In genomic region chr9:134585746-134586706, GRCh38 we compare ENCODE assay signal across 14 cellular contexts. TPM values are rescaled to one million over a fixed set of nuclear protein-coding genes. Genes with fewer than 3 reads are reported as not detected.
A peak's percentile ranks its signal among the peaks of the same experiment; 100 is the strongest.
DNase-seq lines count a peak whose midpoint lies in the region; ATAC-seq and TF ChIP-seq lines count a peak whose summit lies in the region.
"Had no signal": no experiment of that assay in that cellular context is flagged by ENCODE, and none has a peak within 500 bp of the region (broad histone marks: within the 10 kb centered on the region; RNA-seq: fewer than 3 reads in every experiment).

No MANE protein-coding gene starts in this region.

- 79% methylated on average over 14 of the region's 28 CpGs for WGBS in SK-N-SH (ENCODE audit: low lambda C conversion rate)

- no peaks in the 10 kb centered on the region for H3K27me3 ChIP-seq in SK-N-SH (ENCODE audit: insufficient read depth)

- TF ChIP-seq EP300 in SK-N-SH (IDR thresholded peaks at IDR 0.05; ENCODE audit: borderline replicate concordance in 1 of 2, low read depth in 1 of 2, low read length in 1 of 2): no peak

- H3F3A ChIP-seq in SK-N-SH (replicated peaks; ENCODE audit: insufficient read depth): no peaks in the 10 kb centered on the region

- DNase-seq in activated CD8-positive, alpha-beta memory T cell treated with anti-CD3 and anti-CD28 coated beads for 24 hours: peak; percentile 38
- no peak for DNase-seq in activated CD8-positive, alpha-beta memory T cell treated with anti-CD3 and anti-CD28 coated beads, Interleukin-2, amount 50 U/mL, for 4 hours
- DNase-seq in SK-N-SH: no peak
- peak; percentile 52 for DNase-seq in fibroblast of pulmonary artery (ENCODE audit: low read depth)
- peak; percentile 32 for DNase-seq in ureter (ENCODE audit: low spot score)
- DNase-seq in retina: no peak
- DNase-seq in NCI-H345 treated with DMSO at 0.1 percent for 48 hours (lab: John Stamatoyannopoulos, UW; ENCODE audit: unreplicated experiment): no peak
- DNase-seq: activated naive CD4-positive, alpha-beta T cell treated with anti-CD3 and anti-CD28 coated beads, Interleukin-2, amount 10 ng/mL, durations not matched to agents 7 days and 5 days; esophagus squamous epithelium; NCI-H345; T-helper 9 cell had no signal

- CTCF ChIA-PET in SK-N-SH (lab: Yijun Ruan, JAX): interaction anchor here (1.1 kb wide), 1 partner anchor 112 kb away, joined by 3 read pairs; no protein-coding TSS in a partner anchor

- POLR2A ChIA-PET in SK-N-SH (lab: Yijun Ruan, JAX): no interaction called here

- peaks cover 5% of the 10 kb centered on the region for H3K9me3 ChIP-seq in SK-N-SH
- H3K9me3 ChIP-seq: esophagus squamous epithelium, thoracic aorta had no signal

- H3K4me3 ChIP-seq in SK-N-SH (ENCODE audit: low read depth in 2 of 2, low read length in 1 of 2): no peak overlapping the region
- no peak overlapping the region for H3K4me3 ChIP-seq in fibroblast of pulmonary artery (replicated peaks; ENCODE audit: low read depth, low read length)
- H3K4me3 ChIP-seq: esophagus squamous epithelium, thoracic aorta had no signal

- H3K9ac ChIP-seq in SK-N-SH: no peak overlapping the region; the same call in 1 of the 2 replicates

- H3K4me2 ChIP-seq in SK-N-SH: peak overlapping the region; percentile 5; the same call in 1 of the 2 replicates

- no peak for TF ChIP-seq RAD21 in SK-N-SH (IDR thresholded peaks at IDR 0.05; ENCODE audit: low read length)

- H3K79me2 ChIP-seq in SK-N-SH (ENCODE audit: insufficient read depth): no peaks in the 10 kb centered on the region

- no peak for ATAC-seq in HG03135 (IDR thresholded peaks at IDR 0.05; ENCODE audit: unreplicated experiment)

- H3K9me2 ChIP-seq in SK-N-SH: no peaks in the 10 kb centered on the region

- peak overlapping the region in 1 of 2 experiments; percentile 25; a peak in 2 of 4 replicates for H3K27ac ChIP-seq in SK-N-SH (ENCODE audit: low read depth in 2 of 2, low read length in 1 of 2)
- H3K27ac ChIP-seq: esophagus squamous epithelium, thoracic aorta had no signal

- peaks cover 3 to 10% of the 10 kb centered on the region in 2 experiments; a peak in 1 of 4 replicates for H3K4me1 ChIP-seq in SK-N-SH (ENCODE audit: control insufficient read depth in 1 of 2, insufficient read depth in 2 of 2, low read depth in 1 of 2, low read length in 1 of 2)

- H2AFZ ChIP-seq in SK-N-SH (ENCODE audit: low read depth): peak overlapping the region; percentile 75

- H4K20me1 ChIP-seq in SK-N-SH (ENCODE audit: insufficient read depth): no peaks in the 10 kb centered on the region

- TF ChIP-seq CTCF in SK-N-SH (IDR thresholded peaks at IDR 0.05): peak; percentile 57
- TF ChIP-seq CTCF in fibroblast of pulmonary artery (IDR thresholded peaks at IDR 0.05; ENCODE audit: low read length, missing control alignments): peak; percentile 18

- no peaks in the 10 kb centered on the region for H3K36me3 ChIP-seq in SK-N-SH (replicated peaks in 1 of 2; ENCODE audit: control insufficient read depth in 1 of 2, insufficient read depth in 2 of 2, low read length in 1 of 2)
- H3K36me3 ChIP-seq: esophagus squamous epithelium, thoracic aorta had no signal

TF ChIP-seq in SK-N-SH, 30 proteins besides CTCF, POLR2A, EP300 and RAD21:
- TF ChIP-seq RFX5 (IDR thresholded peaks at IDR 0.05; ENCODE audit: low read length) (no peak), MAX (IDR thresholded peaks at IDR 0.05; ENCODE audit: low read depth) (peak; percentile 60; the same call in 1 of the 2 replicates), FOSL2 (IDR thresholded peaks at IDR 0.05; ENCODE audit: borderline replicate concordance, low read depth) (peak; percentile 83; the same call in 1 of the 2 replicates), EZH2phosphoT487 (IDR thresholded peaks at IDR 0.05; ENCODE audit: borderline replicate concordance, low read depth) (no peak), YY1 (IDR thresholded peaks at IDR 0.05; ENCODE audit: low read depth) (no peak), MXI1 (IDR thresholded peaks at IDR 0.05; ENCODE audit: low read depth, low read length) (no peak), MEF2A (IDR thresholded peaks at IDR 0.05; ENCODE audit: borderline replicate concordance, low read depth) (no peak), SMC3 (IDR thresholded peaks at IDR 0.05; ENCODE audit: low read depth, low read length) (peak; percentile 19; the same call in 1 of the 2 replicates), GABPA (IDR thresholded peaks at IDR 0.05; ENCODE audit: low read depth) (no peak), POLR2AphosphoS5 (IDR thresholded peaks at IDR 0.05; ENCODE audit: low read depth, low read length) (no peak), TAF1 (IDR thresholded peaks at IDR 0.05; ENCODE audit: borderline replicate concordance, low read depth, low read length) (no peak), NFIC (IDR thresholded peaks at IDR 0.05; ENCODE audit: borderline replicate concordance) (no peak), REST (IDR thresholded peaks at IDR 0.05; ENCODE audit: low read depth, low read length) (no peak), TEAD4 (IDR thresholded peaks at IDR 0.05; ENCODE audit: borderline replicate concordance, insufficient read depth) (no peak), TCF12 (IDR thresholded peaks at IDR 0.05) (peak; percentile 54; the same call in 1 of the 2 replicates), RCOR1 (IDR thresholded peaks at IDR 0.05; ENCODE audit: low read length) (no peak), USF1 (IDR thresholded peaks at IDR 0.05; ENCODE audit: borderline replicate concordance, low read depth) (no peak), SIN3A (IDR thresholded peaks at IDR 0.05; ENCODE audit: borderline replicate concordance, low read depth, low read length) (no peak), NRF1 (IDR thresholded peaks at IDR 0.05; ENCODE audit: low read depth, low read length) (no peak), JUND (IDR thresholded peaks at IDR 0.05) (no peak; the same call in 1 of the 2 replicates), IRF3 (IDR thresholded peaks at IDR 0.05; ENCODE audit: low read depth, low read length) (no peak), FOXJ3 (CRISPR knock-in tag; IDR thresholded peaks at IDR 0.05) (no peak)
TF ChIP-seq in SK-N-SH: peak in this region for 4.

RNA-seq across cellular contexts. Expression of gene COL5A1, which starts 55.6 kb away (rescaled TPM):
- polyA plus RNA-seq in SK-N-SH (2012; rRNA removed): 26.4 and 73.8 TPM in 2 replicates
- 37.9 and 52.7 TPM in 2 replicates for polyA plus RNA-seq in SK-N-SH (2012; cell fraction: cytosol; rRNA removed)
- polyA plus RNA-seq in SK-N-SH (2012; cell fraction: nucleus; rRNA removed): 131 and 166 TPM in 2 replicates
- 64.7 TPM for total RNA-seq in ureter
- total RNA-seq: B cell had no signal

Comparison
In these comparisons a context has a peak if more than half of its experiments do, and no peak if none do; other contexts are left out.
1. DNase-seq: peak in activated CD8-positive, alpha-beta memory T cell treated with anti-CD3 and anti-CD28 coated beads for 24 hours (single experiment), fibroblast of pulmonary artery (single experiment) and ureter (single experiment); none in activated CD8-positive, alpha-beta memory T cell treated with anti-CD3 and anti-CD28 coated beads, Interleukin-2, amount 50 U/mL, for 4 hours (single experiment), SK-N-SH (single experiment), retina (single experiment) and NCI-H345 treated with DMSO at 0.1 percent for 48 hours (single experiment).